Comparison of ENCODE assay signal across 9 cellular contexts in the genomic region with DNA sequence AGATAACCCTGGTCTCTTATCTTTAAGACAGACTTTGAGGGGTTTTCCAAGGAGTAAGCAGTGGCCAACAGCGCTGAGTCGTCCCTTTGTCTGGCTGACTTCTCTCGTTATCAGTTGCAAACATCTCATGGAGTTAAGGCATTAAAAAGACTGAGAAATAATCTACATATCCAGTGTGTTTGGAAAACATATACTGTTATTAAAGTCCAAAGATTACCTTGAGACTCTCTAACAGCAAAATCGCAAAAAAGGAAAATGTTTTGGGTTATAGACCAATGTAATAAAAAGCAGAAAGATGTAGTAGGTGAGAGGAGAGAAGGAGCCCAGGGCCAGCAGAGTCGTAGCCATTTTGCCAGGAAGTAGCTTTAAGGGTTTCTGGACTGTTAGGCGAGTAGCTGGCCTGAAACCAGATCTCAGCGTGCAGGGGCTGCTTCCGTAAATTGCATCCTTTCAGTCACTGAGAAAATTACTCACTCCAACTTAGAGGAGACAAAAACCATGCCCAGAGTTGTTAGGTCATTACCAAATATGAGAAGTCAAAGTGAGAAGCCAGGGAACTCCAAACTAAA. TPM values are rescaled to one million over a fixed set of nuclear protein-coding genes. Genes with fewer than 3 reads are reported as not detected.
DNase-seq lines count a peak whose midpoint lies in the region; ATAC-seq, FAIRE-seq and TF ChIP-seq lines count a peak whose summit lies in the region.
"Had no signal": no experiment of that assay in that cellular context is flagged by ENCODE, and none has a peak within 500 bp of the region (broad histone marks: within the 10 kb centered on the region; RNA-seq: fewer than 3 reads in every experiment).

No MANE protein-coding gene starts in this region.

- intact Hi-C loops in heart right ventricle (cut with DNase I), result no loop called here
- intact Hi-C loops in cardiac septum (cut with DNase I), result no loop called here
- intact Hi-C loops in endothelial cell of umbilical vein (cut with micrococcal nuclease), result no loop called here
- intact Hi-C loops in upper lobe of right lung (cut with DNase I), result no loop called here
- intact Hi-C loops in activated T-helper 1 cell treated with anti-CD3 and anti-CD28 coated beads, Interleukin-12 subunit alpha, Interleukin-12 subunit beta, Interleukin-2, Interleukin-4 antibody, amounts not matched to agents 30 ng/mL and 10 ng/mL and 1 ng/mL, durations not matched to agents 14 hours and 24 hours and 36 hours (cut with micrococcal nuclease), result no loop called here

- peak; percentile 83 for FAIRE-seq in endothelial cell of umbilical vein (lab: Jason Lieb, UNC)

- H3K4me1 ChIP-seq in heart right ventricle (peaks cover 0 to 26% (median 10%) of the 10 kb centered on the region in 9 donors), endothelial cell of umbilical vein (ENCODE audit: control insufficient read depth, extremely low read depth, insufficient read depth, low read length) (peaks cover 9% of the 10 kb centered on the region), upper lobe of right lung (no peaks in the 10 kb centered on the region)

- TF ChIP-seq CTCF in heart right ventricle (IDR thresholded peaks at IDR 0.05) (no peak), endothelial cell of umbilical vein (IDR thresholded peaks at IDR 0.05; ENCODE audit: extremely low read depth in 1 of 2, insufficient read depth in 1 of 2, low read depth in 1 of 2, low read length in 2 of 2) (no peak), upper lobe of right lung (IDR thresholded peaks at IDR 0.05) (no peak)

- H3K4me1 Mint-ChIP-seq in effector memory CD8-positive, alpha-beta T cell (ENCODE audit: low read depth in 2 of 2), result no peaks in the 10 kb centered on the region
- no peaks in the 10 kb centered on the region for H3K4me1 Mint-ChIP-seq in activated T-helper 1 cell treated with anti-CD3 and anti-CD28 coated beads, Interleukin-12 subunit alpha, Interleukin-12 subunit beta, Interleukin-2, Interleukin-4 antibody, amounts not matched to agents 30 ng/mL and 10 ng/mL and 1 ng/mL, durations not matched to agents 14 hours and 24 hours and 36 hours (ENCODE audit: low read depth)
- H3K4me1 Mint-ChIP-seq: CD4-positive, alpha-beta memory T cell had no signal

- H3K4me3 ChIP-seq in heart right ventricle (no peak overlapping the region), MG63 (no peak overlapping the region), endothelial cell of umbilical vein (replicated peaks in 1 of 3; ENCODE audit: insufficient read depth in 1 of 3, low read depth in 1 of 3, low read length in 3 of 3) (no peak overlapping the region), upper lobe of right lung (no peak overlapping the region)

- no peak overlapping the region for H3K4me3 Mint-ChIP-seq in effector memory CD8-positive, alpha-beta T cell
- no peak overlapping the region for H3K4me3 Mint-ChIP-seq in activated T-helper 1 cell treated with anti-CD3 and anti-CD28 coated beads, Interleukin-12 subunit alpha, Interleukin-12 subunit beta, Interleukin-2, Interleukin-4 antibody, amounts not matched to agents 30 ng/mL and 10 ng/mL and 1 ng/mL, durations not matched to agents 14 hours and 24 hours and 36 hours
- H3K4me3 Mint-ChIP-seq: CD4-positive, alpha-beta memory T cell had no signal

- H3K27me3 ChIP-seq in heart right ventricle (no peaks in the 10 kb centered on the region), MG63 (no peaks in the 10 kb centered on the region), endothelial cell of umbilical vein (ENCODE audit: control insufficient read depth in 2 of 2, insufficient read depth in 2 of 2, low read length in 2 of 2) (no peaks in the 10 kb centered on the region), upper lobe of right lung (no peaks in the 10 kb centered on the region)

- POLR2A ChIA-PET in endothelial cell of umbilical vein (lab: Charles Lee), result no interaction called here

- H3K4me2 ChIP-seq in endothelial cell of umbilical vein (ENCODE audit: insufficient read depth, low read length), result peak overlapping the region; percentile 67

- TSS peak; percentile 22 for BruUV-seq in endothelial cell of umbilical vein (replicated peaks; lab: Mats Ljungman, UMichigan)

- in situ Hi-C loops in G401 (cut with HindIII; ENCODE audit: low sequenced_read_pairs), result no loop called here

- H3K27ac ChIP-seq in heart right ventricle (peak overlapping the region in 2 of 10 donors; percentile 26 to 76), endothelial cell of umbilical vein (ENCODE audit: insufficient read depth, low read depth, low read length) (peak overlapping the region; percentile 75), upper lobe of right lung (no peak overlapping the region)

- no peaks in the 10 kb centered on the region for H4K20me1 ChIP-seq in endothelial cell of umbilical vein (replicated peaks; ENCODE audit: control insufficient read depth, extremely low read depth, insufficient read depth, low read length)

- H3K27me3 Mint-ChIP-seq in effector memory CD8-positive, alpha-beta T cell, result peaks cover 15 to 21% of the 10 kb centered on the region in 2 donors
- peaks cover 10% of the 10 kb centered on the region for H3K27me3 Mint-ChIP-seq in activated T-helper 1 cell treated with anti-CD3 and anti-CD28 coated beads, Interleukin-12 subunit alpha, Interleukin-12 subunit beta, Interleukin-2, Interleukin-4 antibody, amounts not matched to agents 30 ng/mL and 10 ng/mL and 1 ng/mL, durations not matched to agents 14 hours and 24 hours and 36 hours (ENCODE audit: insufficient read depth)

- no peaks in the 10 kb centered on the region for H3K9me1 ChIP-seq in endothelial cell of umbilical vein (replicated peaks; ENCODE audit: control insufficient read depth, extremely low read depth, insufficient read depth, low read length)

- H3K36me3 ChIP-seq in heart right ventricle (no peaks in the 10 kb centered on the region), MG63 (no peaks in the 10 kb centered on the region), endothelial cell of umbilical vein (ENCODE audit: control insufficient read depth in 2 of 2, extremely low read depth in 1 of 2, insufficient read depth in 2 of 2, low read length in 2 of 2) (no peaks in the 10 kb centered on the region), upper lobe of right lung (no peaks in the 10 kb centered on the region)

- no peak for TF ChIP-seq POLR2A in endothelial cell of umbilical vein (IDR thresholded peaks at IDR 0.05; ENCODE audit: low read depth, low read length)

- H3K36me3 Mint-ChIP-seq in effector memory CD8-positive, alpha-beta T cell (ENCODE audit: insufficient read depth), result no peaks in the 10 kb centered on the region
- H3K36me3 Mint-ChIP-seq in activated T-helper 1 cell treated with anti-CD3 and anti-CD28 coated beads, Interleukin-12 subunit alpha, Interleukin-12 subunit beta, Interleukin-2, Interleukin-4 antibody, amounts not matched to agents 30 ng/mL and 10 ng/mL and 1 ng/mL, durations not matched to agents 14 hours and 24 hours and 36 hours (ENCODE audit: low read depth), result no peaks in the 10 kb centered on the region

- H3K27ac Mint-ChIP-seq in effector memory CD8-positive, alpha-beta T cell, result no peak overlapping the region
- no peak overlapping the region for H3K27ac Mint-ChIP-seq in activated T-helper 1 cell treated with anti-CD3 and anti-CD28 coated beads, Interleukin-12 subunit alpha, Interleukin-12 subunit beta, Interleukin-2, Interleukin-4 antibody, amounts not matched to agents 30 ng/mL and 10 ng/mL and 1 ng/mL, durations not matched to agents 14 hours and 24 hours and 36 hours
- H3K27ac Mint-ChIP-seq: CD4-positive, alpha-beta memory T cell had no signal

- ATAC-seq in heart right ventricle (peak in 7 of 8 donors; percentile 30 to 65 (median 43)), upper lobe of right lung (peak; percentile 67)
- no peak for ATAC-seq in effector memory CD8-positive, alpha-beta T cell (replicated peaks)

- CTCF ChIA-PET in endothelial cell of umbilical vein (lab: Charles Lee), result interaction anchor here (1.0 to 5.7 kb wide), 5 partner anchors 10 to 92 kb away, joined by 3 to 40 read pairs (median 3); a partner anchor contains a TSS

- peaks cover 0 to 6% (median 0%) of the 10 kb centered on the region in 11 donors for H3K9me3 ChIP-seq in heart right ventricle
- H3K9me3 ChIP-seq in MG63, result no peaks in the 10 kb centered on the region
- H3K9me3 ChIP-seq in endothelial cell of umbilical vein (replicated peaks; ENCODE audit: control insufficient read depth, insufficient read depth, low read length), result no peaks in the 10 kb centered on the region
- H3K9me3 ChIP-seq in upper lobe of right lung, result peaks cover 4% of the 10 kb centered on the region

- peak overlapping the region; percentile 22 for H3K9ac ChIP-seq in endothelial cell of umbilical vein (replicated peaks; ENCODE audit: extremely low read depth, insufficient read depth, low read length)

- H3K79me2 ChIP-seq in endothelial cell of umbilical vein (ENCODE audit: control insufficient read depth, insufficient read depth, low read length), result no peaks in the 10 kb centered on the region

- peak overlapping the region; percentile 87 for H2AFZ ChIP-seq in endothelial cell of umbilical vein (ENCODE audit: low read depth, low read length)

- H3K9me3 Mint-ChIP-seq in effector memory CD8-positive, alpha-beta T cell, result no peaks in the 10 kb centered on the region
- H3K9me3 Mint-ChIP-seq in activated T-helper 1 cell treated with anti-CD3 and anti-CD28 coated beads, Interleukin-12 subunit alpha, Interleukin-12 subunit beta, Interleukin-2, Interleukin-4 antibody, amounts not matched to agents 30 ng/mL and 10 ng/mL and 1 ng/mL, durations not matched to agents 14 hours and 24 hours and 36 hours, result no peaks in the 10 kb centered on the region

- WGBS in heart right ventricle, 2 donors, result 35 to 40% methylated on average over 8 of the region's 8 CpGs

- DNase-seq in heart right ventricle (no peak), cardiac septum (ENCODE audit: low spot score) (no peak), MG63 (peak; percentile 65), endothelial cell of umbilical vein (ENCODE audit: low read depth, low spot score) (peak; percentile 68), upper lobe of right lung (no peak), G401 (ENCODE audit: low spot score) (no peak)
- no peak for DNase-seq in effector memory CD8-positive, alpha-beta T cell
- no peak for DNase-seq in activated T-helper 1 cell treated with anti-CD3 and anti-CD28 coated beads, Interleukin-12 subunit alpha, Interleukin-12 subunit beta, Interleukin-2, Interleukin-4 antibody, amounts not matched to agents 30 ng/mL and 10 ng/mL and 1 ng/mL, durations not matched to agents 14 hours and 24 hours and 36 hours (ENCODE audit: low spot score)
- DNase-seq: CD4-positive, alpha-beta memory T cell had no signal

- dilution Hi-C loops in endothelial cell of umbilical vein (cut with MboI; ENCODE audit: extremely low pct_ligation_motif_present, low sequenced_read_pairs), result no loop called here

RNA-seq across cellular contexts. Expression of a gene that starts 24.6 kb away (rescaled TPM):
- total RNA-seq in heart right ventricle, result 1 to 10 TPM in 4 of 10 donors, under 1 TPM in 6; 0.42 to 2.5 (median 0.98) TPM
- polyA plus RNA-seq in heart right ventricle, result under 1 TPM; 0.13 to 0.88 TPM
- 0.51 TPM for total RNA-seq in cardiac septum
- total RNA-seq in MG63 (2014; rRNA removed; shearing (Covaris generic); ENCODE audit: low replicate concordance), result not detected in 2 replicates
- total RNA-seq in endothelial cell of umbilical vein, result 0.32 and 0.62 TPM in 2 replicates
- polyA plus RNA-seq in endothelial cell of umbilical vein, result 0.29 and 0.41 TPM in 2 replicates
- 0.23 and 0.27 TPM in 2 replicates for polyA plus RNA-seq in endothelial cell of umbilical vein (2011; cell fraction: cytosol; rRNA removed)
- polyA plus RNA-seq in endothelial cell of umbilical vein (2011; cell fraction: nucleus; rRNA removed), result 1.9 and 2.3 TPM in 2 replicates
- 0.42 and 0.44 TPM in 2 replicates for polyA plus RNA-seq in endothelial cell of umbilical vein (2012)
- polyA minus RNA-seq in endothelial cell of umbilical vein, result 0.51 and 0.78 TPM in 2 replicates
- not detected for polyA minus RNA-seq in endothelial cell of umbilical vein (2011; cell fraction: cytosol; rRNA and poly(A)+ RNA removed)
- polyA minus RNA-seq in endothelial cell of umbilical vein (2011; cell fraction: nucleus; rRNA and poly(A)+ RNA removed), result 0.87 and 0.91 TPM in 2 replicates
- total RNA-seq in upper lobe of right lung, result 0.84 TPM
- 0.10 TPM in 2 replicates for total RNA-seq in activated T-helper 1 cell treated with anti-CD3 and anti-CD28 coated beads, Interleukin-12 subunit alpha, Interleukin-12 subunit beta, Interleukin-2, Interleukin-4 antibody, amounts not matched to agents 30 ng/mL and 10 ng/mL and 1 ng/mL, durations not matched to agents 14 hours and 24 hours and 36 hours
- 0.31 and 0.64 TPM in 2 replicates for total RNA-seq in G401 (2014; rRNA removed; shearing (Covaris generic))

RNA-seq across cellular contexts. Expression of a gene that starts 39.1 kb away (rescaled TPM):
- total RNA-seq in heart right ventricle (10 to 100 TPM; 29.7 to 41.7 (median 35.4) TPM), cardiac septum (35.2 TPM), endothelial cell of umbilical vein (47.7 and 50.1 TPM in 2 replicates), upper lobe of right lung (42.9 TPM)
- polyA plus RNA-seq in heart right ventricle (10 to 100 TPM; 35.8 to 44.9 TPM), endothelial cell of umbilical vein (54.5 and 68.9 TPM in 2 replicates)
- total RNA-seq in MG63 (2014; rRNA removed; shearing (Covaris generic); ENCODE audit: low replicate concordance), result 41.7 and 53.3 TPM in 2 replicates
- polyA plus RNA-seq in endothelial cell of umbilical vein (2011; cell fraction: cytosol; rRNA removed), result 56.2 and 64.2 TPM in 2 replicates
- polyA plus RNA-seq in endothelial cell of umbilical vein (2011; cell fraction: nucleus; rRNA removed), result 59.4 and 59.7 TPM in 2 replicates
- polyA plus RNA-seq in endothelial cell of umbilical vein (2012), result 44.9 and 45.1 TPM in 2 replicates
- 55.8 and 60.5 TPM in 2 replicates for polyA minus RNA-seq in endothelial cell of umbilical vein
- polyA minus RNA-seq in endothelial cell of umbilical vein (2011; cell fraction: cytosol; rRNA and poly(A)+ RNA removed), result 27.8 TPM
- polyA minus RNA-seq in endothelial cell of umbilical vein (2011; cell fraction: nucleus; rRNA and poly(A)+ RNA removed), result 26.4 and 31.4 TPM in 2 replicates
- 47.5 and 51.3 TPM in 2 replicates for total RNA-seq in activated T-helper 1 cell treated with anti-CD3 and anti-CD28 coated beads, Interleukin-12 subunit alpha, Interleukin-12 subunit beta, Interleukin-2, Interleukin-4 antibody, amounts not matched to agents 30 ng/mL and 10 ng/mL and 1 ng/mL, durations not matched to agents 14 hours and 24 hours and 36 hours
- total RNA-seq in G401 (2014; rRNA removed; shearing (Covaris generic)), result 91.8 and 100 TPM in 2 replicates

Comparison
In these comparisons a context has a peak if more than half of its experiments do, and no peak if none do; other contexts are left out.
1. DNase-seq: peak in MG63 (single experiment) and endothelial cell of umbilical vein (single experiment); none in heart right ventricle (0 of 2), cardiac septum (single experiment), upper lobe of right lung (single experiment), effector memory CD8-positive, alpha-beta T cell (0 of 3), activated T-helper 1 cell treated with anti-CD3 and anti-CD28 coated beads, Interleukin-12 subunit alpha, Interleukin-12 subunit beta, Interleukin-2, Interleukin-4 antibody, amounts not matched to agents 30 ng/mL and 10 ng/mL and 1 ng/mL, durations not matched to agents 14 hours and 24 hours and 36 hours (single experiment) and G401 (single experiment).